Comparison of ENCODE assay signal across 8 cellular contexts in the genomic region with DNA sequence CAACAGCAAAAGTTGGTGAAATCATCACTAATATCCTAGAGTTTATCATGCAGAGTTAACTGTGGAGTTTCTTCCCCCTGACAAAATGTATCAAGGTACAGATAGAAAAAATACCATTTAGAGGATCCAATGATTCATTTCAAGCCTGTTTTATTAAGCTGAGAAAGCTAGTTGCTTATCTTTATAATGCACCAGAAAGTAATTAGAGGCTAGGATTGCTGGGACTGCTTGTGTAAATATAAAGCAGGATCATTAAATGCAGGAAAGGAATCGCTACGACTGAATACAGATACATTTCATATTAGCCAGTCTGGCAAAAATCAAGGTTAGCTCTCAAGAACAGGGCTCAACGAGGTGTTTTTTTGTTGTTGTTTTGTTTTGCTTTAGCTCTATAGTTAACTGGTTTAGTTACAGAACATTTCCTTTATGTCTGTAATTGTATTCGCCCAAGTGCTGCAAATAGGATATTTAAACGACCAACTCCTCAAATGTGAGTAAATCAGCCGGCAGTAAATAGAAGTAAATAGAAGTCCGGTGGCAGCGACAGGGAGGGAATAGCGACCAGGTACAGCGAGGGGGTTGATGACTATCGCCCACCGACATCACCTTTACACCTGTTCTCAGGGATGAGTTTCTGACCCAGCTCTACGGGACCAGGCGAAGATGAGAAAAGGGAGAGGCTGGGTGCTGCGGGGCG. TPM values are rescaled to one million over a fixed set of nuclear protein-coding genes. Genes with fewer than 3 reads are reported as not detected.
DNase-seq lines count a peak whose midpoint lies in the region; ATAC-seq and TF ChIP-seq lines count a peak whose summit lies in the region.

No MANE protein-coding gene starts in this region.

- H2AK9ac ChIP-seq in IMR-90 (replicated peaks; ENCODE audit: low read depth, low read length, poor library complexity) = peak overlapping the region; percentile 92

- H3K4ac ChIP-seq in IMR-90 (ENCODE audit: low read depth, low read length) = peak overlapping the region; percentile 96

- H3K23ac ChIP-seq in IMR-90 (ENCODE audit: low read depth, low read length) = peak overlapping the region; percentile 98

- dilution Hi-C loops in IMR-90 (cut with HindIII; ENCODE audit: low sequenced_read_pairs, unreplicated experiment) = no loop called here

- peak overlapping the region; percentile 94 for H3K14ac ChIP-seq in IMR-90 (replicated peaks; ENCODE audit: low read depth, low read length)

- H3K4me3 Mint-ChIP-seq in CD4-positive, alpha-beta T cell = peak overlapping the region; percentile 99

- H3K9me3 ChIP-seq in CD4-positive, alpha-beta T cell (ENCODE audit: control insufficient read depth, low read length) = no peaks in the 10 kb centered on the region
- no peaks in the 10 kb centered on the region for H3K9me3 ChIP-seq in IMR-90 (ENCODE audit: control insufficient read depth, insufficient read depth, low read length)
- H3K9me3 ChIP-seq in liver (ENCODE audit: control insufficient read depth in 4 of 4, low read length in 3 of 4) = no peaks in the 10 kb centered on the region
- H3K9me3 ChIP-seq in tibial nerve = no peaks in the 10 kb centered on the region

- peak overlapping the region; percentile 94 for H3K4me2 ChIP-seq in IMR-90 (ENCODE audit: low read depth, low read length)

- no peaks in the 10 kb centered on the region for H3K9me3 Mint-ChIP-seq in CD4-positive, alpha-beta T cell

- H4K8ac ChIP-seq in IMR-90 (ENCODE audit: low read depth in 2 of 2, low read length in 2 of 2) = peak overlapping the region; percentile 86 to 99; a peak in 3 of 4 replicates

- H3K4me1 ChIP-seq in IMR-90 (ENCODE audit: control insufficient read depth, insufficient read depth, low read length) (peaks cover 9% of the 10 kb centered on the region), liver (ENCODE audit: control insufficient read depth in 4 of 4, insufficient read depth in 4 of 4, low read length in 3 of 4) (peaks cover 10 to 34% (median 18%) of the 10 kb centered on the region in 4 donors), tibial nerve (peaks cover 0 to 51% (median 23%) of the 10 kb centered on the region in 4 donors)

- in situ Hi-C loops in IMR-90 (cut with MboI; ENCODE audit: low sequenced_read_pairs) = loop anchor here (25.0 kb wide), 2 partner anchors 214 to 364 kb away; partner anchors contain the start of gene PM20D2

- no peaks in the 10 kb centered on the region for H3K27me3 ChIP-seq in CD4-positive, alpha-beta T cell (ENCODE audit: control insufficient read depth, insufficient read depth, low read length)
- H3K27me3 ChIP-seq in IMR-90 (ENCODE audit: control insufficient read depth, insufficient read depth, low read length) = no peaks in the 10 kb centered on the region
- H3K27me3 ChIP-seq in liver (ENCODE audit: control insufficient read depth in 4 of 4, insufficient read depth in 4 of 4, low read length in 3 of 4) = no peaks in the 10 kb centered on the region
- no peaks in the 10 kb centered on the region for H3K27me3 ChIP-seq in tibial nerve

- TSS peak; percentile 38 for BruUV-seq in IMR-90 (replicated peaks; lab: Mats Ljungman, UMichigan)

- H2BK20ac ChIP-seq in IMR-90 (ENCODE audit: low read depth, low read length) = no peak overlapping the region

- no peak for ATAC-seq in CD4-positive, alpha-beta T cell (ENCODE audit: poor library complexity)
- no peak for ATAC-seq in IMR-90 (ENCODE audit: low read depth)

- H3K9ac ChIP-seq in IMR-90 (ENCODE audit: low read depth, low read length) = peak overlapping the region; percentile 96
- H3K9ac ChIP-seq in liver (ENCODE audit: low read depth in 1 of 2, low read length in 2 of 2) = peak overlapping the region; percentile 94 to 97

- peak overlapping the region; percentile 76; the same call in 1 of the 2 replicates for H4K91ac ChIP-seq in IMR-90 (ENCODE audit: insufficient read depth, low read depth, low read length)

- peak in 1 of 10 experiments; percentile 22 for DNase-seq in CD4-positive, alpha-beta T cell
- DNase-seq in IMR-90 = no peak
- DNase-seq in astrocyte of the hippocampus (ENCODE audit: low read depth, low spot score) = peak; percentile 28
- DNase-seq in tibial nerve (ENCODE audit: low spot score in 2 of 2) = no peak
- DNase-seq in erythroblast (lab: John Stamatoyannopoulos, UW) = no peak
- no peak for DNase-seq in AML-193 (lab: John Stamatoyannopoulos, UW)
- no peak for DNase-seq in SIG-M5 treated with dmso at 0.1 percent for 504 hours (lab: John Stamatoyannopoulos, UW; ENCODE audit: unreplicated experiment)

- H3K9me1 ChIP-seq in IMR-90 (ENCODE audit: insufficient read depth, low read length) = peaks cover 12% of the 10 kb centered on the region

- peak overlapping the region; percentile 92 for H2AFZ ChIP-seq in IMR-90 (replicated peaks; ENCODE audit: low read length, poor library complexity)

- H3K36me3 ChIP-seq in IMR-90 (ENCODE audit: control insufficient read depth, insufficient read depth, low read length) = no peaks in the 10 kb centered on the region
- H3K36me3 ChIP-seq in liver (ENCODE audit: control insufficient read depth in 4 of 4, insufficient read depth in 3 of 4, low read depth in 1 of 4, low read length in 3 of 4) = no peaks in the 10 kb centered on the region
- no peaks in the 10 kb centered on the region for H3K36me3 ChIP-seq in tibial nerve

- peak overlapping the region; percentile 59; the same call in 1 of the 2 replicates for H2BK120ac ChIP-seq in IMR-90 (ENCODE audit: low read depth, low read length)

- no peak for TF ChIP-seq EP300 in tibial nerve (IDR thresholded peaks at IDR 0.05)

- TF ChIP-seq RAD21 in IMR-90 (IDR thresholded peaks at IDR 0.05; ENCODE audit: low read length) = no peak
- no peak for TF ChIP-seq RAD21 in liver (IDR thresholded peaks at IDR 0.05)

- no peak for TF ChIP-seq POLR2A in IMR-90 (IDR thresholded peaks at IDR 0.05; ENCODE audit: low read depth, low read length)
- no peak for TF ChIP-seq POLR2A in tibial nerve (IDR thresholded peaks at IDR 0.05)
- TF ChIP-seq POLR2A in erythroblast (IDR thresholded peaks at IDR 0.05; ENCODE audit: low read length) = no peak

- peak overlapping the region; percentile 90 for H3K56ac ChIP-seq in IMR-90 (ENCODE audit: extremely low read depth, insufficient read depth, low read length)

- H3K4me3 ChIP-seq in IMR-90 (ENCODE audit: insufficient read depth, low read depth, low read length) (peak overlapping the region; percentile 99), liver (ENCODE audit: low read depth in 1 of 3, low read length in 3 of 3) (peak overlapping the region; percentile 92 to 98 (median 97)), tibial nerve (peak overlapping the region; percentile 81 to 94 (median 91))

- H3K27ac ChIP-seq in CD4-positive, alpha-beta T cell (ENCODE audit: low read depth, low read length) = peak overlapping the region; percentile 71
- H3K27ac ChIP-seq in IMR-90 (ENCODE audit: insufficient read depth, low read length) = peak overlapping the region; percentile 85
- H3K27ac ChIP-seq in liver (ENCODE audit: low read depth in 1 of 2, low read length in 2 of 2) = peak overlapping the region; percentile 97 to 98
- peak overlapping the region; percentile 90 to 99 (median 98) for H3K27ac ChIP-seq in tibial nerve

- intact Hi-C loops in CD4-positive, alpha-beta T cell (cut with DNase I, micrococcal nuclease) = loop anchor here (2.0 to 10.0 kb wide), 9 partner anchors 13 to 1233 kb away; partner anchors contain the start of genes PNRC1 (in 2 of the 2), RNGTT (in 2 of the 2), CASP8AP2 (in 1 of the 2) and MAP3K7 (in 1 of the 2)
- intact Hi-C loops in IMR-90 (cut with micrococcal nuclease) = loop anchor here (5.0 kb wide), 2 partner anchors 269 to 369 kb away; partner anchors contain the start of gene PNRC1

- peak overlapping the region; percentile 65 for H4K5ac ChIP-seq in IMR-90 (ENCODE audit: low read depth, low read length)

- no peak for TF ChIP-seq CTCF in CD4-positive, alpha-beta T cell (IDR thresholded peaks at IDR 0.05)
- TF ChIP-seq CTCF in IMR-90 (conservative IDR thresholded peaks at IDR 0.05; ENCODE audit: low read depth, low read length) (no peak), liver (IDR thresholded peaks at IDR 0.05; ENCODE audit: low read depth, low read length, missing input control) (no peak), tibial nerve (IDR thresholded peaks at IDR 0.05) (no peak)

- peak overlapping the region; percentile 75 for H2BK5ac ChIP-seq in IMR-90 (ENCODE audit: low read depth, low read length, poor library complexity, severe bottlenecking)

- peaks cover 37% of the 10 kb centered on the region; the same call in 1 of the 2 replicates for H4K20me1 ChIP-seq in IMR-90 (ENCODE audit: insufficient read depth, low read length)

- peak overlapping the region; percentile 59 for H3K18ac ChIP-seq in IMR-90 (ENCODE audit: low read depth, low read length)

- H3K36me3 Mint-ChIP-seq in CD4-positive, alpha-beta T cell (ENCODE audit: low read depth) = peaks cover 9% of the 10 kb centered on the region

- peak overlapping the region; percentile 92 for H3K27ac Mint-ChIP-seq in CD4-positive, alpha-beta T cell

- H3K79me1 ChIP-seq in IMR-90 (ENCODE audit: low read depth in 1 of 2, low read length in 2 of 2) = peaks cover 8 to 42% of the 10 kb centered on the region in 2 experiments; a peak in 3 of 4 replicates

- peak overlapping the region; percentile 91 for H2AK5ac ChIP-seq in IMR-90 (ENCODE audit: low read depth, low read length)

- H2BK15ac ChIP-seq in IMR-90 (ENCODE audit: low read depth, low read length) = no peak overlapping the region

- CTCF ChIA-PET in CD4-positive, alpha-beta T cell (lab: Charles Lee) = interaction anchor here (1.4 to 1.9 kb wide), 2 partner anchors 16 to 20 kb away, joined by 6 to 10 read pairs; no protein-coding TSS in a partner anchor
- CTCF ChIA-PET in IMR-90 (lab: Yijun Ruan, JAX) = interaction anchor here (0.9 kb wide), 1 partner anchor 20 kb away, joined by 3 read pairs; no protein-coding TSS in a partner anchor

- peaks cover 67% of the 10 kb centered on the region for H3K4me1 Mint-ChIP-seq in CD4-positive, alpha-beta T cell (ENCODE audit: low read depth)

- no peaks in the 10 kb centered on the region for H3K27me3 Mint-ChIP-seq in CD4-positive, alpha-beta T cell

- 0% methylated on average over 2 of the region's 16 CpGs; no CpG with 5 or more reads in 1 of the 2 experiments for WGBS in IMR-90 (ENCODE audit: extremely low coverage in 2 of 2, insufficient read length in 1 of 2), 2 experiments
- WGBS in liver = under 1% methylated on average over 16 of the region's 16 CpGs
- 1 to 2% methylated on average over 14 to 16 of the region's 16 CpGs for WGBS in tibial nerve, 2 donors

- POLR2A ChIA-PET in CD4-positive, alpha-beta T cell (lab: Charles Lee) = interaction anchor here (0.7 to 5.2 kb wide), 17 partner anchors 8 to 478 kb away, joined by 3 to 95 read pairs (median 7); partner anchors contain the start of genes CASP8AP2, LYRM2, MDN1 and PM20D2
- POLR2A ChIA-PET in IMR-90 (lab: Charles Lee; ENCODE audit: unreplicated experiment) = no interaction called here

RNA-seq across cellular contexts. Expression of gene UBE2J1, which starts 0.7 kb away (rescaled TPM):
- total RNA-seq in CD4-positive, alpha-beta T cell = 10 to 100 TPM; 34.7 to 34.9 TPM
- total RNA-seq in IMR-90 (2012; rRNA removed) = 35.3 and 37.8 TPM in 2 replicates
- polyA plus RNA-seq in IMR-90 (2012; rRNA removed) = 19.8 and 20.9 TPM in 2 replicates
- 7.4 and 9.8 TPM in 2 replicates for polyA plus RNA-seq in IMR-90 (2012; cell fraction: cytosol; rRNA removed)
- polyA plus RNA-seq in IMR-90 (2012; cell fraction: nucleus; rRNA removed; ENCODE audit: low replicate concordance) = 3.3 and 14.2 TPM in 2 replicates
- total RNA-seq in liver = 10 to 100 TPM; 20.0 to 26.4 TPM
- 10 to 100 TPM; 14.7 to 16.1 TPM for polyA plus RNA-seq in liver
- 10 to 100 TPM; 25.3 to 30.4 (median 26.7) TPM for total RNA-seq in tibial nerve

RNA-seq across cellular contexts. Expression of gene GABRR2, which starts 36.7 kb away (rescaled TPM):
- total RNA-seq in CD4-positive, alpha-beta T cell = under 1 TPM; 0.47 to 0.49 TPM
- total RNA-seq in IMR-90 (2012; rRNA removed) (under 0.01 TPM in 1 of 2 replicates, not detected in the other), liver (1 to 10 TPM in 1 of 2 donors, under 1 TPM in 1; 0.37 to 1.7 TPM), tibial nerve (1 to 10 TPM in 1 of 4 donors, under 1 TPM in 1, not detected in 2; 0.84 to 3.6 TPM)
- polyA plus RNA-seq in IMR-90 (2012; rRNA removed) (0.24 and 0.26 TPM in 2 replicates), liver (under 1 TPM; 0.10 to 0.32 TPM)
- polyA plus RNA-seq in IMR-90 (2012; cell fraction: cytosol; rRNA removed) = 0.16 TPM in 1 of 2 replicates, not detected in the other
- 1.4 and 2.4 TPM in 2 replicates for polyA plus RNA-seq in IMR-90 (2012; cell fraction: nucleus; rRNA removed; ENCODE audit: low replicate concordance)
